Comparison of ENCODE assay signal across 20 cellular contexts in the genomic region with DNA sequence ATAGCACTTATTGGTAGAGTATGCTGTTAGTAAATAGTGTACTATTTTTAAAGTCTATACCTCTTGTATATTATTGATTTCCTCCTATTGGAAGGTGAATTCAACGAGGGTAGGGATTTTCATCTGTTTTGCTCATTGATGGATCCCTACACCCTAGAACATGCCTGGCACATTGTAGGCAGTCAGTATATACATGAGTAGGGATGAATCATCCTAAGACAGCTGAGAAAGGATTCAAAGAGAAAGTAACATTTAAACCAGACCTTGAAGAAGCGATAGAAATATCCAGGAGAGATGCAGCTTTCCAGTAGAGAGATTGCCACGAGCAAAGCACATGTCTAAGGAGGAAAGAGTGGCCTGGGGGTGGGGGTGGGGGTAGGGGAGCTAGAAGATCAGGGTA.
"Had no signal": no experiment of that assay in that cellular context is flagged by ENCODE, and none has a peak within 500 bp of the region (broad histone marks: within the 10 kb centered on the region; RNA-seq: fewer than 3 reads in every experiment).

No MANE protein-coding gene starts in this region.

- H3K4me3 Mint-ChIP-seq: dendritic cell treated with granulocyte-macrophage colony-stimulating factor and Interleukin-4, amounts not matched to agents 40 ng/mL and 50 ng/mL, for 4 days; effector memory CD8-positive, alpha-beta T cell; naive B cell; nephron had no signal

- H3K9me3 ChIP-seq: esophagus muscularis mucosa, right lobe of liver had no signal

- H3K27me3 Mint-ChIP-seq: dendritic cell treated with granulocyte-macrophage colony-stimulating factor and Interleukin-4, amounts not matched to agents 40 ng/mL and 50 ng/mL, for 4 days had no signal

- H3K27ac Mint-ChIP-seq: dendritic cell treated with granulocyte-macrophage colony-stimulating factor and Interleukin-4, amounts not matched to agents 40 ng/mL and 50 ng/mL, for 4 days; effector memory CD8-positive, alpha-beta T cell; naive B cell had no signal

- H3K4me1 ChIP-seq: esophagus muscularis mucosa, psoas muscle, right lobe of liver, stomach had no signal

- H3K36me3 ChIP-seq: esophagus muscularis mucosa, right lobe of liver, stomach had no signal

- H3K36me3 Mint-ChIP-seq: naive B cell had no signal

- H3K27me3 ChIP-seq: esophagus muscularis mucosa, right lobe of liver, stomach had no signal

- DNase-seq: effector memory CD8-positive, alpha-beta T cell; left colon; left ventricle myocardium superior; mesendoderm; naive B cell; psoas muscle; retina; right lobe of liver; stimulated activated CD4-positive, alpha-beta T cell treated with anti-CD3 and anti-CD28 coated beads, Interleukin-12 subunit alpha, Interleukin-12 subunit beta, amount 100 ng/mL, for 4 hours; stimulated activated naive CD4-positive, alpha-beta T cell; stomach; substantia nigra; trophoblast cell had no signal

- H3K9me3 Mint-ChIP-seq: effector memory CD8-positive, alpha-beta T cell; nephron had no signal

- FAIRE-seq: colon had no signal

- H3K4me3 ChIP-seq: esophagus muscularis mucosa, lung, psoas muscle, right lobe of liver, skin epidermis, stomach had no signal

- H3K27ac ChIP-seq: epithelial cell of prostate, esophagus muscularis mucosa, psoas muscle, right lobe of liver, skin epidermis, stomach had no signal

- H3K4me1 Mint-ChIP-seq: naive B cell had no signal
